In genomic region chr2:99154643-99155536, GRCh38 we compare ENCODE assay signal across 8 cellular contexts. TPM values are rescaled to one million over a fixed set of nuclear protein-coding genes. Genes with fewer than 3 reads are reported as not detected.
DNase-seq lines count a peak whose midpoint lies in the region; ATAC-seq, FAIRE-seq and TF ChIP-seq lines count a peak whose summit lies in the region.

LIPT1 (plus strand) TSS chr2:99154967; CDS start chr2:99161958, 6,991 bp downstream.
TSGA10 (minus strand) TSS chr2:99154942; CDS start chr2:99109439, 45,503 bp downstream.

- H3K9me3 Mint-ChIP-seq in T-cell, result no peaks in the 10 kb centered on the region

- peak within 1 kb of the TSS; percentile 89 to 91 for H3K27ac Mint-ChIP-seq in T-cell

- DNase-seq in GM13977 (ENCODE audit: low spot score) (peak; percentile 92), NCI-H146 (lab: John Stamatoyannopoulos, UW) (peak; percentile 92), T-cell (peak; percentile 80 to 93 (median 89)), amygdala (lab: John Stamatoyannopoulos, UW) (peak; percentile 23 to 93 (median 82)), left ventricle myocardium superior (peak; percentile 95), psoas muscle (peak; percentile 94 to 95), urothelium cell line (ENCODE audit: low spot score) (peak; percentile 98)

- in situ Hi-C loops in GM13977 (cut with MboI; ENCODE audit: low pct_unique_long_range_greater_than_20kb, low sequenced_read_pairs, unreplicated experiment), result no loop called here

- intact Hi-C loops in left ventricle myocardium superior (cut with micrococcal nuclease) (no loop called here), psoas muscle (cut with DNase I) (loop anchor here in 1 of 2 donors (10.0 kb wide), 1 partner anchor 540 kb away; no protein-coding TSS in a partner anchor)

- TF ChIP-seq CTCF in GM13977 (IDR thresholded peaks at IDR 0.05; ENCODE audit: extremely low read depth, insufficient read depth, missing control alignments), result no peak
- TF ChIP-seq CTCF in psoas muscle (IDR thresholded peaks at IDR 0.05), result no peak

- CTCF ChIA-PET in T-cell (lab: Charles Lee), result interaction anchor here in 1 of 2 donors (2.0 to 2.3 kb wide), 2 partner anchors 14 to 25 kb away, joined by 8 to 13 read pairs; partner anchors contain the start of genes C2orf15, MITD1 and MRPL30

- FAIRE-seq in urothelium cell line (lab: Jason Lieb, UNC), result peak; percentile 89

- POLR2A ChIA-PET in T-cell (lab: Charles Lee), result interaction anchor here (0.5 to 1.5 kb wide), 8 partner anchors 12 to 697 kb away, joined by 3 to 14 read pairs (median 4); partner anchors contain the start of genes C2orf15 (in 1 of the 2) and MITD1 (in 1 of the 2)

- H3K9me3 ChIP-seq in psoas muscle, result no peaks in the 10 kb centered on the region

- no peaks in the 10 kb centered on the region for H3K27me3 Mint-ChIP-seq in T-cell

- peak; percentile 90 for ATAC-seq in HG02870 (IDR thresholded peaks at IDR 0.05; ENCODE audit: unreplicated experiment)
- ATAC-seq in T-cell (replicated peaks in 1 of 4), result peak; percentile 96 to 99 (median 97)
- ATAC-seq in left ventricle myocardium superior, result peak; percentile 99
- peak; percentile 99 to 100 (median 100) for ATAC-seq in psoas muscle

- H3K36me3 Mint-ChIP-seq in T-cell, result peaks cover 26% of the 10 kb centered on the region

- H3K27me3 ChIP-seq in psoas muscle (ENCODE audit: insufficient read depth in 3 of 3, low read length in 2 of 3), result no peaks in the 10 kb centered on the region

- H3K27ac ChIP-seq in psoas muscle, result peak within 1 kb of the TSS; percentile 92

- peaks cover 6 to 46% of the 10 kb centered on the region in 2 donors for H3K36me3 ChIP-seq in psoas muscle (ENCODE audit: insufficient read depth in 1 of 2, low read depth in 1 of 2)

- peaks cover 37 to 44% (median 39%) of the 10 kb centered on the region in 3 donors for H3K4me1 Mint-ChIP-seq in T-cell

- no peak within 1 kb of the TSS for H3K4me3 Mint-ChIP-seq in T-cell

- peaks cover 15% of the 10 kb centered on the region for H3K4me1 ChIP-seq in psoas muscle

- 0% methylated on average over 69 to 70 of the region's 70 CpGs for WGBS in psoas muscle, 3 donors

- peak within 1 kb of the TSS; percentile 76 for H3K4me3 ChIP-seq in psoas muscle

RNA-seq across cellular contexts. Expression of gene LIPT1, which starts in this region (rescaled TPM):
- 10 to 100 TPM; 12.4 to 17.6 (median 13.7) TPM for total RNA-seq in T-cell
- 7.1 TPM for total RNA-seq in left ventricle myocardium superior
- total RNA-seq in psoas muscle, result 1 to 10 TPM; 6.7 to 8.9 (median 7.7) TPM
- polyA plus RNA-seq in psoas muscle, result 10 to 100 TPM in 1 of 3 donors, 1 to 10 TPM in 2; 9.6 to 11.3 (median 9.7) TPM

RNA-seq across cellular contexts. Expression of gene TSGA10, which starts in this region (rescaled TPM):
- total RNA-seq in T-cell (10 to 100 TPM; 14.0 to 16.2 (median 15.8) TPM), left ventricle myocardium superior (4.7 TPM), psoas muscle (1 to 10 TPM; 1.5 to 3.7 (median 2.0) TPM)
- 1 to 10 TPM in 1 of 3 donors, under 1 TPM in 2; 0.08 to 2.2 (median 0.51) TPM for polyA plus RNA-seq in psoas muscle

Comparison
In these comparisons a context has a peak if more than half of its experiments do, and no peak if none do; other contexts are left out.
1. Peak in every context shown above with its lines: DNase-seq, ATAC-seq, H3K4me3 ChIP-seq and H3K27ac ChIP-seq.